ENCODE assay signal across 34 cellular contexts in the genomic region with DNA sequence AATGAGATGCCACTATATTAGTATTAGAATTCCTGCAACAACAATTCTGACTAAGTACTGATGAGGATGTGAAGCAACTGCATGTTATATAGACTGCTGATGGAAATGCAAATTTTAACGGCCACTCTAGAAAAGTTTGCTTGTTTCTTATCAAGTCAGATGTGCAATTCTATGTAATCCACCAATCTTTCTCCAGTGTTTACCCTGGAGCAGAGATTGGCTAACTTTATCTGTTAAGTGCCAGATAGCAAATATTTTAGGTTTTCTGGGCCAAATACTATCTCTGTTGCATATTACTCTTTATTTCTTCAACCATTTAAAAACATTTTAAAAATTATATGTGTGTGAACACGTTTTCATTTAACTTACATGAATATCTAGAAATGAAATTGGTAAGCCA.
DNase-seq lines count a peak whose midpoint lies in the region; ATAC-seq, FAIRE-seq and TF ChIP-seq lines count a peak whose summit lies in the region.
"Had no signal": no experiment of that assay in that cellular context is flagged by ENCODE, and none has a peak within 500 bp of the region (broad histone marks: within the 10 kb centered on the region; RNA-seq: fewer than 3 reads in every experiment).

No MANE protein-coding gene starts in this region.

- H2AFZ ChIP-seq in HepG2 (ENCODE audit: low read length) (no peak overlapping the region), Karpas-422 (ENCODE audit: low read length) (0 out of 2 replicates have a peak overlapping the region, but pooled peaks have one; percentile 10)

- POLR2A ChIA-PET in HepG2 (lab: Yijun Ruan, JAX): no interaction called here

- FAIRE-seq in HepG2 (lab: Jason Lieb, UNC): no peak
- FAIRE-seq in GM12891 (lab: Jason Lieb, UNC): no peak
- FAIRE-seq: A549, D721Med had no signal

- H4K20me1 ChIP-seq in HepG2 (ENCODE audit: insufficient read depth, low read length): no peaks in the 10 kb centered on the region
- no peaks in the 10 kb centered on the region for H4K20me1 ChIP-seq in Karpas-422 (ENCODE audit: insufficient read depth, low read depth, low read length)
- H4K20me1 ChIP-seq: BLaER1; BLaER1 treated with 17β-estradiol and CSF1 and Interleukin-3, amounts not matched to agents 10 nM and 100 nM had no signal

- in situ Hi-C loops in HepG2 (cut with HindIII; ENCODE audit: extremely low pct_ligation_motif_present, low pct_unique_long_range_greater_than_20kb): no loop called here

- H3K27me3 ChIP-seq in liver (ENCODE audit: control insufficient read depth in 4 of 4, insufficient read depth in 4 of 4, low read length in 3 of 4) (no peaks in the 10 kb centered on the region), HepG2 (ENCODE audit: control insufficient read depth in 1 of 2, insufficient read depth in 2 of 2, low read length in 2 of 2) (no peaks in the 10 kb centered on the region), Karpas-422 (ENCODE audit: low read length) (no peaks in the 10 kb centered on the region), right lobe of liver (no peaks in the 10 kb centered on the region)
- H3K27me3 ChIP-seq: BE2C; BLaER1; BLaER1 treated with 17β-estradiol and CSF1 and Interleukin-3, amounts not matched to agents 10 nM and 100 nM had no signal

- no TSS peak for BruUV-seq in HepG2 (replicated peaks; lab: Mats Ljungman, UMichigan)

- TF ChIP-seq EP300 in HepG2 (IDR thresholded peaks at IDR 0.05; ENCODE audit: low read depth in 2 of 2, low read length in 2 of 2): no peak
- TF ChIP-seq EP300 in HepG2 (CRISPR knock-in tag; IDR thresholded peaks at IDR 0.05; ENCODE audit: borderline replicate concordance): no peak

- TF ChIP-seq POLR2A in HepG2 (IDR thresholded peaks at IDR 0.05; ENCODE audit: insufficient read depth in 1 of 2, low read depth in 2 of 2, low read length in 2 of 2) (no peak), right lobe of liver (IDR thresholded peaks at IDR 0.05) (no peak), GM12891 (IDR thresholded peaks at IDR 0.05; ENCODE audit: low read depth, low read length) (no peak)

- ATAC-seq in HepG2: no peak
- peak; percentile 86 for ATAC-seq in left lobe of liver
- ATAC-seq in right lobe of liver: peak in 3 of 4 donors; percentile 65 to 76 (median 75)
- ATAC-seq: A549; CD8-positive, alpha-beta T cell had no signal

- DNase-seq in HepG2 (ENCODE audit: low spot score) (no peak), Karpas-422 (no peak), left lobe of liver (ENCODE audit: low spot score) (no peak), right lobe of liver (no peak), GM12891 (ENCODE audit: insufficient read length, low spot score) (no peak), NCI-H446 (lab: John Stamatoyannopoulos, UW) (no peak), amygdala (lab: John Stamatoyannopoulos, UW) (no peak)
- DNase-seq: 8988T; ACHN; AML-193; BE2C; C1 segment of cervical spinal cord; Caco-2; Calu3; CD4-positive, alpha-beta memory T cell; CD4-positive, alpha-beta T cell; CD4-positive, CD25-positive, alpha-beta regulatory T cell; CD8-positive, alpha-beta memory T cell; CD8-positive, alpha-beta T cell; COR-L47; DMS 273 treated with DMSO at 0.1 percent for 48 hours; DMS153; DMS53; DMS79; DMS79 treated with DMSO at 0.1 percent for 48 hours; DND-41; EL had no signal

- TF ChIP-seq RAD21 in liver (IDR thresholded peaks at IDR 0.05) (peak; percentile 36 to 46), HepG2 (CRISPR knock-in tag; IDR thresholded peaks at IDR 0.05) (no peak)

- TF ChIP-seq CTCF in liver (IDR thresholded peaks at IDR 0.05; ENCODE audit: low read depth, low read length, missing input control) (no peak), HepG2 (CRISPR knock-in tag; IDR thresholded peaks at IDR 0.05) (no peak), right lobe of liver (IDR thresholded peaks at IDR 0.05) (no peak)

- intact Hi-C loops in HepG2 (cut with micrococcal nuclease; ENCODE audit: unreplicated experiment) (no loop called here), right lobe of liver (cut with DNase I) (no loop called here)

- CTCF ChIA-PET in HepG2 (lab: Yijun Ruan, JAX; ENCODE audit: low intra/inter-chr PET ratio, low total read pairs): no interaction called here

- H3K4me3 ChIP-seq in liver (ENCODE audit: low read depth in 1 of 3, low read length in 3 of 3): no peak overlapping the region
- no peak overlapping the region for H3K4me3 ChIP-seq in HepG2 (replicated peaks in 1 of 3; ENCODE audit: insufficient read depth in 1 of 3, low read depth in 2 of 3, low read length in 3 of 3)
- no peak overlapping the region for H3K4me3 ChIP-seq in Karpas-422 (ENCODE audit: low read length)
- no peak overlapping the region for H3K4me3 ChIP-seq in right lobe of liver
- H3K4me3 ChIP-seq: A549; BLaER1; BLaER1 treated with 17β-estradiol and CSF1 and Interleukin-3, amounts not matched to agents 10 nM and 100 nM had no signal

- H3K9ac ChIP-seq in liver (ENCODE audit: low read depth in 1 of 2, low read length in 2 of 2): no peak overlapping the region
- H3K9ac ChIP-seq in HepG2 (ENCODE audit: insufficient read depth, low read depth, low read length): no peak overlapping the region
- no peak overlapping the region for H3K9ac ChIP-seq in Karpas-422 (ENCODE audit: low read length)
- H3K9ac ChIP-seq: BLaER1; BLaER1 treated with 17β-estradiol and CSF1 and Interleukin-3, amounts not matched to agents 10 nM and 100 nM had no signal

- H3K9me3 ChIP-seq in liver (ENCODE audit: control insufficient read depth in 4 of 4, low read length in 3 of 4) (no peaks in the 10 kb centered on the region), HepG2 (ENCODE audit: low read length) (no peaks in the 10 kb centered on the region), Karpas-422 (ENCODE audit: low read length) (no peaks in the 10 kb centered on the region), right lobe of liver (no peaks in the 10 kb centered on the region)
- H3K9me3 ChIP-seq: A549; BE2C; BLaER1; BLaER1 treated with 17β-estradiol and CSF1 and Interleukin-3, amounts not matched to agents 10 nM and 100 nM; Caco-2 had no signal

- 21% methylated on average over 2 of the region's 2 CpGs for WGBS in liver
- 7% methylated on average over 2 of the region's 2 CpGs for WGBS in HepG2 (ENCODE audit: low lambda C conversion rate)
- 24% methylated on average over 2 of the region's 2 CpGs for WGBS in right lobe of liver (ENCODE audit: insufficient coverage, low coverage, low lambda C conversion rate, missing lambda C conversion rate)

- H3K27ac ChIP-seq in liver (ENCODE audit: low read depth in 1 of 2, low read length in 2 of 2) (no peak overlapping the region), HepG2 (ENCODE audit: extremely low read length, insufficient read depth, low read length) (no peak overlapping the region), Karpas-422 (ENCODE audit: low read length) (peak overlapping the region; percentile 86; the same call in 1 of the 2 replicates), right lobe of liver (no peak overlapping the region)
- H3K27ac ChIP-seq: 22Rv1; A549; BLaER1; BLaER1 treated with 17β-estradiol and CSF1 and Interleukin-3, amounts not matched to agents 10 nM and 100 nM; C4-2B had no signal

- H3K79me2 ChIP-seq in HepG2 (ENCODE audit: insufficient read depth, low read length) (no peaks in the 10 kb centered on the region), Karpas-422 (ENCODE audit: low read length) (no peaks in the 10 kb centered on the region)

- H3K4me2 ChIP-seq in HepG2 (ENCODE audit: low read depth, low read length) (no peak overlapping the region), Karpas-422 (ENCODE audit: low read depth, low read length, poor library complexity, severe bottlenecking) (no peak overlapping the region)
- H3K4me2 ChIP-seq: A549; BLaER1; BLaER1 treated with 17β-estradiol and CSF1 and Interleukin-3, amounts not matched to agents 10 nM and 100 nM had no signal

- H3K36me3 ChIP-seq in liver (ENCODE audit: control insufficient read depth in 4 of 4, insufficient read depth in 3 of 4, low read depth in 1 of 4, low read length in 3 of 4): no peaks in the 10 kb centered on the region
- no peaks in the 10 kb centered on the region for H3K36me3 ChIP-seq in HepG2 (replicated peaks in 1 of 2; ENCODE audit: control insufficient read depth in 1 of 2, insufficient read depth in 2 of 2, low read length in 2 of 2)
- no peaks in the 10 kb centered on the region for H3K36me3 ChIP-seq in Karpas-422 (ENCODE audit: insufficient read depth, low read length)
- H3K36me3 ChIP-seq in right lobe of liver: no peaks in the 10 kb centered on the region
- H3K36me3 ChIP-seq: BE2C; BLaER1; BLaER1 treated with 17β-estradiol and CSF1 and Interleukin-3, amounts not matched to agents 10 nM and 100 nM had no signal

- H3K4me1 ChIP-seq in liver (ENCODE audit: control insufficient read depth in 4 of 4, insufficient read depth in 4 of 4, low read length in 3 of 4) (peaks cover 0 to 2% (median 0%) of the 10 kb centered on the region in 4 donors), HepG2 (ENCODE audit: insufficient read depth, low read length) (no peaks in the 10 kb centered on the region), Karpas-422 (ENCODE audit: low read length) (peaks cover 39% of the 10 kb centered on the region), right lobe of liver (no peaks in the 10 kb centered on the region)
- H3K4me1 ChIP-seq: A549, BE2C, BLaER1, Caco-2 had no signal

- no peaks in the 10 kb centered on the region for H3K9me2 ChIP-seq in Karpas-422 (replicated peaks; ENCODE audit: insufficient read depth, low read length)

TF ChIP-seq in liver, 16 proteins besides CTCF, POLR2A, EP300 and RAD21 (continues in another document):
- no peak for TF ChIP-seq EGR1 (IDR thresholded peaks at IDR 0.05; ENCODE audit: low read depth in 2 of 2)
- peak; percentile 70 for TF ChIP-seq FOXA2 (IDR thresholded peaks at IDR 0.05)
- no peak for TF ChIP-seq JUND (IDR thresholded peaks at IDR 0.05)
- no peak for TF ChIP-seq SP1 (IDR thresholded peaks at IDR 0.05)
- TF ChIP-seq RXRA (IDR thresholded peaks at IDR 0.05): peak in 1 of 2 donors; percentile 5
- TF ChIP-seq HNF4A (conservative IDR thresholded peaks at IDR 0.05): peak in 1 of 2 donors; percentile 19
- peak; percentile 68 for TF ChIP-seq FOXA1 (IDR thresholded peaks at IDR 0.05)

TF ChIP-seq in GM12891, 5 proteins besides CTCF, POLR2A, EP300 and RAD21:
- TF ChIP-seq TAF1 (IDR thresholded peaks at IDR 0.05; ENCODE audit: low read depth, low read length): no peak
TF ChIP-seq in GM12891: peak in this region for 0.
